Comparison of ENCODE assay signal across 20 cellular contexts in the genomic region with DNA sequence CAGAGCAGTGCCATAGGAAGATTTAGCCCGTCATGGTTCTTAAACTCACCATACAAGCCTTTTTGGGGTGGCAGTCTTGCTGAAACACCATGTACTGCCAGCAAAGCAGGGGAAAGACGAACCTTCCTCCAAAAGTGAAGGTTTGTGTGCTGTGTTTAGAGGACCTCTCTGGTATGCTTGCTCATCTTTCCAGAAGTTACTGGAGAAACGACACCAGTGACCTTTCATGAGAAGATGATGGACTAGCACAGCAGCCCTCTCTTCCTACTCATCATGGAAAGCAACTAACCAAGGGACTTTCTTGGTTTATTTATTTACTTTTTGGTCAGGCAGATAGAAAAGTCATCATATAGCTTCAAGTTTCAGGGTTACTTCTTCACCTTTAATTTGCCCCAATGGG.
A peak's percentile ranks its signal among the peaks of the same experiment; 100 is the strongest.
DNase-seq lines count a peak whose midpoint lies in the region; ATAC-seq, FAIRE-seq and TF ChIP-seq lines count a peak whose summit lies in the region.
"Had no signal": no experiment of that assay in that cellular context is flagged by ENCODE, and none has a peak within 500 bp of the region (broad histone marks: within the 10 kb centered on the region; RNA-seq: fewer than 3 reads in every experiment).

No MANE protein-coding gene starts in this region.

- H3K27ac Mint-ChIP-seq in endodermal cell: no peak overlapping the region
- H3K27ac Mint-ChIP-seq: T-helper 1 cell treated with Interleukin-12 subunit alpha and Interleukin-12 subunit beta and Interleukin-4 antibody, amounts not matched to agents 30 μg/mL and 1 μg/mL, for 36 hours had no signal

- no peak overlapping the region for H3K4ac ChIP-seq in mesenchymal stem cell (ENCODE audit: low read depth in 1 of 2, low read length in 2 of 2)

- H3K4me1 ChIP-seq in A549 (peaks cover 18% of the 10 kb centered on the region), mesenchymal stem cell (ENCODE audit: control insufficient read depth, insufficient read depth, low read depth, low read length) (peaks cover 1% of the 10 kb centered on the region), endodermal cell (ENCODE audit: control insufficient read depth, insufficient read depth, low read length) (no peaks in the 10 kb centered on the region)

- no peak overlapping the region for H4K8ac ChIP-seq in mesenchymal stem cell (ENCODE audit: low read length)

- H3K4me3 ChIP-seq in A549 (no peak overlapping the region), mesenchymal stem cell (ENCODE audit: insufficient read depth in 1 of 2, low read depth in 1 of 2, low read length in 2 of 2) (no peak overlapping the region), endodermal cell (ENCODE audit: low read length) (no peak overlapping the region)
- H3K4me3 ChIP-seq: upper lobe of right lung had no signal

- H3K36me3 ChIP-seq in mesenchymal stem cell (ENCODE audit: control insufficient read depth in 1 of 2, insufficient read depth in 2 of 2, low read depth in 1 of 2, low read length in 2 of 2): no peaks in the 10 kb centered on the region
- no peaks in the 10 kb centered on the region for H3K36me3 ChIP-seq in endodermal cell (ENCODE audit: control insufficient read depth, insufficient read depth, low read length)
- H3K36me3 ChIP-seq: upper lobe of right lung had no signal

- DNase-seq in A549 (ENCODE audit: low read depth in 1 of 2, low spot score in 1 of 2): no peak
- DNase-seq in GM12892 (ENCODE audit: insufficient read length): no peak
- DNase-seq in LHCN-M2 (ENCODE audit: low read depth): peak; percentile 40
- peak; percentile 33 for DNase-seq in mesenchymal stem cell
- DNase-seq in endodermal cell: no peak
- DNase-seq in CD1c-positive myeloid dendritic cell (ENCODE audit: extremely low spot score): no peak
- DNase-seq in COR-L47 (lab: John Stamatoyannopoulos, UW): no peak
- DNase-seq: activated CD4-positive, CD25-positive, alpha-beta regulatory T cell treated with anti-CD3 and anti-CD28 coated beads, Interleukin-2, amount 50 U/mL, for 72 hours; activated gamma-delta T cell treated with Interleukin-2 at 50 U/mL for 16 hours; erythroblast; NCI-H82; nucleus accumbens; stimulated activated CD4-positive, alpha-beta T cell treated with anti-CD3 and anti-CD28 coated beads, Interleukin-4, amount 100 ng/mL, for 24 hours; upper lobe of right lung had no signal

- H3K18ac ChIP-seq in mesenchymal stem cell (ENCODE audit: low read depth in 1 of 2, low read length in 2 of 2): no peak overlapping the region

- no peak for TF ChIP-seq POLR2A in A549 (IDR thresholded peaks at IDR 0.05; ENCODE audit: low read length)
- TF ChIP-seq POLR2A in GM12892 (IDR thresholded peaks at IDR 0.05; ENCODE audit: low read depth, low read length): no peak

- no peak overlapping the region for H3K23ac ChIP-seq in mesenchymal stem cell (ENCODE audit: low read length in 2 of 2)

- H2BK120ac ChIP-seq in mesenchymal stem cell (ENCODE audit: low read depth, low read length): no peak overlapping the region

- H3K9ac ChIP-seq in mesenchymal stem cell (ENCODE audit: low read length): no peak overlapping the region
- H3K9ac ChIP-seq in endodermal cell (ENCODE audit: extremely low read depth, low read length, poor library complexity, severe bottlenecking): no peak overlapping the region

- ATAC-seq in A549 (peak in 1 of 2 experiments; percentile 11; a peak in 1 of 6 replicates), HG02852 (IDR thresholded peaks at IDR 0.05; ENCODE audit: unreplicated experiment) (no peak)
- ATAC-seq: HepG2, sciatic nerve had no signal

- POLR2A ChIA-PET in A549 (lab: Yijun Ruan, JAX): no interaction called here

- no peak for TF ChIP-seq CTCF in A549 (IDR thresholded peaks at IDR 0.05)
- no peak for TF ChIP-seq CTCF in endodermal cell (conservative IDR thresholded peaks at IDR 0.05)

- H2BK15ac ChIP-seq in mesenchymal stem cell (ENCODE audit: low read depth, poor library complexity, severe bottlenecking): no peak overlapping the region

- no peaks in the 10 kb centered on the region for H3K9me3 Mint-ChIP-seq in endodermal cell

- H2BK12ac ChIP-seq in mesenchymal stem cell (ENCODE audit: low read length in 2 of 2): peak overlapping the region in 1 of 2 experiments; percentile 47

- H4K91ac ChIP-seq in mesenchymal stem cell (ENCODE audit: low read length): no peak overlapping the region

- no peak overlapping the region for H2AK5ac ChIP-seq in mesenchymal stem cell (ENCODE audit: low read length, severe bottlenecking)

- no peak for TF ChIP-seq RAD21 in A549 (conservative IDR thresholded peaks at IDR 0.05 in 1 of 2, IDR thresholded peaks at IDR 0.05 in 1 of 2)

- 47% methylated on average over 3 of the region's 3 CpGs for WGBS in A549 (ENCODE audit: missing lambda C conversion rate)
- 72% methylated on average over 2 of the region's 3 CpGs for WGBS in mesenchymal stem cell
- 83 to 100% methylated on average over 3 of the region's 3 CpGs for WGBS in endodermal cell (ENCODE audit: insufficient coverage in 1 of 2, insufficient read length in 1 of 2), 2 experiments

- H3K27me3 ChIP-seq in mesenchymal stem cell (ENCODE audit: control insufficient read depth in 1 of 2, insufficient read depth in 1 of 2, low read length in 2 of 2): no peaks in the 10 kb centered on the region
- no peaks in the 10 kb centered on the region for H3K27me3 ChIP-seq in endodermal cell (ENCODE audit: control insufficient read depth, insufficient read depth, low read length, poor library complexity, severe bottlenecking)
- H3K27me3 ChIP-seq: upper lobe of right lung had no signal

- H3K36me3 Mint-ChIP-seq in endodermal cell (ENCODE audit: low read depth): no peaks in the 10 kb centered on the region

- no peaks in the 10 kb centered on the region for H3K79me1 ChIP-seq in mesenchymal stem cell (replicated peaks; ENCODE audit: low read length, poor library complexity, severe bottlenecking)

- peaks cover 4% of the 10 kb centered on the region for H3K4me1 Mint-ChIP-seq in endodermal cell

- CTCF ChIA-PET in A549 (lab: Yijun Ruan, JAX): no interaction called here

- H3K27me3 Mint-ChIP-seq in endodermal cell (ENCODE audit: insufficient read depth): peaks cover 1% of the 10 kb centered on the region

- no peak for FAIRE-seq in A549 (lab: Jason Lieb, UNC)
- FAIRE-seq in GM12892 (lab: Jason Lieb, UNC): peak; percentile 48
- FAIRE-seq: H1, HepG2 had no signal

- no peak for TF ChIP-seq EP300 in A549 (IDR thresholded peaks at IDR 0.05)

- H2AFZ ChIP-seq in mesenchymal stem cell (ENCODE audit: low read depth, low read length): no peak overlapping the region

- no peak overlapping the region for H2BK5ac ChIP-seq in mesenchymal stem cell (ENCODE audit: low read depth, low read length, poor library complexity, severe bottlenecking)

- H3K9me3 ChIP-seq in A549 (no peaks in the 10 kb centered on the region), mesenchymal stem cell (ENCODE audit: control insufficient read depth, low read length) (no peaks in the 10 kb centered on the region), endodermal cell (ENCODE audit: control insufficient read depth, low read length) (no peaks in the 10 kb centered on the region)
- H3K9me3 ChIP-seq: upper lobe of right lung had no signal

- H3K27ac ChIP-seq in A549 (peak overlapping the region; percentile 49 to 67; a peak in 5 of 6 replicates), mesenchymal stem cell (ENCODE audit: low read length, poor library complexity, severe bottlenecking) (no peak overlapping the region), endodermal cell (ENCODE audit: low read depth, low read length) (no peak overlapping the region)
- H3K27ac ChIP-seq: RWPE1, upper lobe of right lung had no signal

- H3K4me2 ChIP-seq in A549 (peak overlapping the region; percentile 60), mesenchymal stem cell (ENCODE audit: low read length, poor library complexity, severe bottlenecking) (no peak overlapping the region)

- H3K14ac ChIP-seq in mesenchymal stem cell (ENCODE audit: low read length in 2 of 2): no peak overlapping the region

- H3K4me3 Mint-ChIP-seq in endodermal cell: no peak overlapping the region
- H3K4me3 Mint-ChIP-seq: T-helper 1 cell treated with Interleukin-12 subunit alpha and Interleukin-12 subunit beta and Interleukin-4 antibody, amounts not matched to agents 30 μg/mL and 1 μg/mL, for 36 hours had no signal

TF ChIP-seq in A549, 52 proteins besides CTCF, POLR2A, EP300 and RAD21 (continues in another document):
- TF ChIP-seq, protein P1, sequence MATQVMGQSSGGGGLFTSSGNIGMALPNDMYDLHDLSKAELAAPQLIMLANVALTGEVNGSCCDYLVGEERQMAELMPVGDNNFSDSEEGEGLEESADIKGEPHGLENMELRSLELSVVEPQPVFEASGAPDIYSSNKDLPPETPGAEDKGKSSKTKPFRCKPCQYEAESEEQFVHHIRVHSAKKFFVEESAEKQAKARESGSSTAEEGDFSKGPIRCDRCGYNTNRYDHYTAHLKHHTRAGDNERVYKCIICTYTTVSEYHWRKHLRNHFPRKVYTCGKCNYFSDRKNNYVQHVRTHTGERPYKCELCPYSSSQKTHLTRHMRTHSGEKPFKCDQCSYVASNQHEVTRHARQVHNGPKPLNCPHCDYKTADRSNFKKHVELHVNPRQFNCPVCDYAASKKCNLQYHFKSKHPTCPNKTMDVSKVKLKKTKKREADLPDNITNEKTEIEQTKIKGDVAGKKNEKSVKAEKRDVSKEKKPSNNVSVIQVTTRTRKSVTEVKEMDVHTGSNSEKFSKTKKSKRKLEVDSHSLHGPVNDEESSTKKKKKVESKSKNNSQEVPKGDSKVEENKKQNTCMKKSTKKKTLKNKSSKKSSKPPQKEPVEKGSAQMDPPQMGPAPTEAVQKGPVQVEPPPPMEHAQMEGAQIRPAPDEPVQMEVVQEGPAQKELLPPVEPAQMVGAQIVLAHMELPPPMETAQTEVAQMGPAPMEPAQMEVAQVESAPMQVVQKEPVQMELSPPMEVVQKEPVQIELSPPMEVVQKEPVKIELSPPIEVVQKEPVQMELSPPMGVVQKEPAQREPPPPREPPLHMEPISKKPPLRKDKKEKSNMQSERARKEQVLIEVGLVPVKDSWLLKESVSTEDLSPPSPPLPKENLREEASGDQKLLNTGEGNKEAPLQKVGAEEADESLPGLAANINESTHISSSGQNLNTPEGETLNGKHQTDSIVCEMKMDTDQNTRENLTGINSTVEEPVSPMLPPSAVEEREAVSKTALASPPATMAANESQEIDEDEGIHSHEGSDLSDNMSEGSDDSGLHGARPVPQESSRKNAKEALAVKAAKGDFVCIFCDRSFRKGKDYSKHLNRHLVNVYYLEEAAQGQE (IDR thresholded peaks at IDR 0.05): no peak
- no peak for TF ChIP-seq FOSL2 (IDR thresholded peaks at IDR 0.05)
- no peak for TF ChIP-seq FOSL2 (CRISPR knock-in tag; IDR thresholded peaks at IDR 0.05)
- TF ChIP-seq FOXS1 (CRISPR knock-in tag; IDR thresholded peaks at IDR 0.05): no peak
- TF ChIP-seq MYC (IDR thresholded peaks at IDR 0.05; ENCODE audit: borderline replicate concordance, low read length): no peak
- TF ChIP-seq JUN (IDR thresholded peaks at IDR 0.05): no peak

Comparison
In these comparisons a context has a peak if more than half of its experiments do, and no peak if none do; other contexts are left out.
1. DNase-seq: peak in LHCN-M2 (single experiment) and mesenchymal stem cell (single experiment); none in A549 (0 of 2), GM12892 (single experiment), endodermal cell (single experiment), CD1c-positive myeloid dendritic cell (single experiment) and COR-L47 (single experiment).
2. H3K27ac ChIP-seq: peak in A549 (2 of 2); none in mesenchymal stem cell (single experiment) and endodermal cell (single experiment).